In genomic region chr7:2266911-2267310, GRCh38 we compare ENCODE assay signal across 16 cellular contexts. TPM values are rescaled to one million over a fixed set of nuclear protein-coding genes. Genes with fewer than 3 reads are reported as not detected.
DNase-seq lines count a peak whose midpoint lies in the region; ATAC-seq and TF ChIP-seq lines count a peak whose summit lies in the region.
"Had no signal": no experiment of that assay in that cellular context is flagged by ENCODE, and none has a peak within 500 bp of the region (broad histone marks: within the 10 kb centered on the region; RNA-seq: fewer than 3 reads in every experiment).

No MANE protein-coding gene starts in this region.

- peaks cover 5% of the 10 kb centered on the region for H3K9me3 ChIP-seq in endodermal cell (ENCODE audit: control insufficient read depth, low read length)
- no peaks in the 10 kb centered on the region for H3K9me3 ChIP-seq in neural progenitor cell (ENCODE audit: low read depth)
- no peaks in the 10 kb centered on the region for H3K9me3 ChIP-seq in Peyer's patch

- no peak for TF ChIP-seq POLR2A in Peyer's patch (IDR thresholded peaks at IDR 0.05)

- H4K20me1 ChIP-seq in neural progenitor cell (ENCODE audit: low read depth), result peaks cover 7% of the 10 kb centered on the region

- H3K27me3 ChIP-seq in endodermal cell (ENCODE audit: control insufficient read depth, insufficient read depth, low read length, poor library complexity, severe bottlenecking), result no peaks in the 10 kb centered on the region
- H3K27me3 ChIP-seq in neural progenitor cell, result no peaks in the 10 kb centered on the region
- no peaks in the 10 kb centered on the region for H3K27me3 ChIP-seq in Peyer's patch

- peak overlapping the region; percentile 44 for H3K27ac Mint-ChIP-seq in endodermal cell
- H3K27ac Mint-ChIP-seq in neural progenitor cell, result no peak overlapping the region
- H3K27ac Mint-ChIP-seq: activated CD4-positive, alpha-beta T cell treated with anti-CD3 and anti-CD28 coated beads, Interleukin-2, amount 10 ng/mL, durations not matched to agents 24 days and 14 days; CD8-positive, alpha-beta memory T cell; memory B cell had no signal

- H3K27ac ChIP-seq in endodermal cell (ENCODE audit: low read depth, low read length) (no peak overlapping the region), neural progenitor cell (no peak overlapping the region), Peyer's patch (no peak overlapping the region)

- DNase-seq in EH (ENCODE audit: low read depth) (peak; percentile 83), NCI-H524 treated with DMSO at 0.1 percent for 48 hours (lab: John Stamatoyannopoulos, UW) (peak; percentile 36), endodermal cell (no peak), neural progenitor cell (ENCODE audit: low spot score) (no peak), left lobe of liver (ENCODE audit: low spot score) (no peak), Peyer's patch (no peak), ecto neural progenitor cell (ENCODE audit: low spot score) (no peak)
- DNase-seq: activated CD4-positive, alpha-beta T cell treated with anti-CD3 and anti-CD28 coated beads, Interleukin-2, amount 10 ng/mL, durations not matched to agents 24 days and 14 days; CD8-positive, alpha-beta memory T cell; effector CD8-positive, alpha-beta T cell; NCI-H146; NK-92 treated with Interleukin-12 subunit alpha and Interleukin-12 subunit beta, amount 100 ng/mL, for 24 hours; nucleus accumbens; SW 1271 had no signal

- H3K4me3 Mint-ChIP-seq in endodermal cell (no peak overlapping the region), neural progenitor cell (peak overlapping the region; percentile 9)
- H3K4me3 Mint-ChIP-seq: activated CD4-positive, alpha-beta T cell treated with anti-CD3 and anti-CD28 coated beads, Interleukin-2, amount 10 ng/mL, durations not matched to agents 24 days and 14 days; CD8-positive, alpha-beta memory T cell; memory B cell had no signal

- peaks cover 48% of the 10 kb centered on the region for H3K36me3 Mint-ChIP-seq in endodermal cell (ENCODE audit: low read depth)
- H3K36me3 Mint-ChIP-seq in neural progenitor cell, result peaks cover 13% of the 10 kb centered on the region

- no peak for TF ChIP-seq CTCF in endodermal cell (conservative IDR thresholded peaks at IDR 0.05)
- no peak for TF ChIP-seq CTCF in neural progenitor cell (IDR thresholded peaks at IDR 0.05)
- no peak for TF ChIP-seq CTCF in Peyer's patch (IDR thresholded peaks at IDR 0.05)

- H3K4me1 ChIP-seq in endodermal cell (ENCODE audit: control insufficient read depth, insufficient read depth, low read length) (peaks cover 21% of the 10 kb centered on the region), neural progenitor cell (peaks cover 24% of the 10 kb centered on the region), Peyer's patch (no peaks in the 10 kb centered on the region)

- no peak overlapping the region for H3K4me2 ChIP-seq in neural progenitor cell

- WGBS in endodermal cell (ENCODE audit: insufficient coverage in 1 of 2, insufficient read length in 1 of 2), 2 experiments, result 81 to 84% methylated on average over 7 to 10 of the region's 10 CpGs

- H3K4me1 Mint-ChIP-seq in endodermal cell, result peaks cover 19% of the 10 kb centered on the region
- H3K4me1 Mint-ChIP-seq in neural progenitor cell, result peaks cover 26% of the 10 kb centered on the region
- H3K4me1 Mint-ChIP-seq: CD8-positive, alpha-beta memory T cell had no signal

- H3K9me3 Mint-ChIP-seq in endodermal cell (peaks cover 11% of the 10 kb centered on the region), neural progenitor cell (peaks cover 7% of the 10 kb centered on the region)
- H3K9me3 Mint-ChIP-seq: activated CD4-positive, alpha-beta T cell treated with anti-CD3 and anti-CD28 coated beads, Interleukin-2, amount 10 ng/mL, durations not matched to agents 24 days and 14 days; CD8-positive, alpha-beta memory T cell; memory B cell had no signal

- H2AFZ ChIP-seq in neural progenitor cell (replicated peaks), result no peak overlapping the region

- H3K36me3 ChIP-seq in endodermal cell (ENCODE audit: control insufficient read depth, insufficient read depth, low read length), result peaks cover 26% of the 10 kb centered on the region
- no peaks in the 10 kb centered on the region for H3K36me3 ChIP-seq in neural progenitor cell
- H3K36me3 ChIP-seq in Peyer's patch, result peaks cover 0 to 23% (median 0%) of the 10 kb centered on the region in 3 donors

- no peak overlapping the region for H3K4me3 ChIP-seq in endodermal cell (ENCODE audit: low read length)
- H3K4me3 ChIP-seq in neural progenitor cell, result no peak overlapping the region
- H3K4me3 ChIP-seq in Peyer's patch, result no peak overlapping the region

- H3K79me2 ChIP-seq in neural progenitor cell (ENCODE audit: low read depth), result no peaks in the 10 kb centered on the region

- H3K27me3 Mint-ChIP-seq in endodermal cell (ENCODE audit: insufficient read depth) (no peaks in the 10 kb centered on the region), neural progenitor cell (ENCODE audit: insufficient read depth, low read depth) (peaks cover 4% of the 10 kb centered on the region)
- H3K27me3 Mint-ChIP-seq: activated CD4-positive, alpha-beta T cell treated with anti-CD3 and anti-CD28 coated beads, Interleukin-2, amount 10 ng/mL, durations not matched to agents 24 days and 14 days; CD8-positive, alpha-beta memory T cell; memory B cell had no signal

- no peak for ATAC-seq in left lobe of liver
- no peak for ATAC-seq in HG03135 (IDR thresholded peaks at IDR 0.05; ENCODE audit: unreplicated experiment)

- H3F3A ChIP-seq in neural progenitor cell (ENCODE audit: low read depth), result peaks cover 20% of the 10 kb centered on the region

- no peak overlapping the region for H3K9ac ChIP-seq in endodermal cell (ENCODE audit: extremely low read depth, low read length, poor library complexity, severe bottlenecking)
- H3K9ac ChIP-seq in neural progenitor cell, result no peak overlapping the region

RNA-seq across cellular contexts. Expression of gene NUDT1, which starts 24.9 kb away (rescaled TPM):
- total RNA-seq in endodermal cell (10 to 100 TPM; 56.0 to 84.7 TPM), neural progenitor cell (ENCODE audit: low replicate concordance) (29.6 and 63.9 TPM in 2 replicates), left lobe of liver (2.2 TPM), Peyer's patch (10 to 100 TPM in 2 of 4 donors, 1 to 10 TPM in 2; 3.2 to 75.1 (median 11.6) TPM)
- 64.0 TPM for polyA plus RNA-seq in endodermal cell (2013, experiment 1 of 2)
- 61.0 TPM for polyA plus RNA-seq in endodermal cell (2013, experiment 2 of 2)

RNA-seq across cellular contexts. Expression of gene MRM2, which starts 24.9 kb away (rescaled TPM):
- total RNA-seq in endodermal cell (10 to 100 TPM; 38.9 TPM), neural progenitor cell (ENCODE audit: low replicate concordance) (30.6 and 34.3 TPM in 2 replicates), left lobe of liver (12.2 TPM), Peyer's patch (10 to 100 TPM in 3 of 4 donors, 1 to 10 TPM in 1; 8.1 to 19.0 (median 13.0) TPM)
- 33.3 TPM for polyA plus RNA-seq in endodermal cell (2013, experiment 1 of 2)
- polyA plus RNA-seq in endodermal cell (2013, experiment 2 of 2), result 31.5 TPM

RNA-seq across cellular contexts. Expression of gene MAD1L1, which starts 34.2 kb away (rescaled TPM):
- 10 to 100 TPM; 59.1 to 61.4 TPM for total RNA-seq in endodermal cell
- polyA plus RNA-seq in endodermal cell (2013, experiment 1 of 2), result 33.1 TPM
- polyA plus RNA-seq in endodermal cell (2013, experiment 2 of 2), result 29.4 TPM
- total RNA-seq in neural progenitor cell (ENCODE audit: low replicate concordance), result 23.7 and 46.6 TPM in 2 replicates
- total RNA-seq in left lobe of liver, result 24.9 TPM
- 100 to 1,000 TPM in 1 of 4 donors, 10 to 100 TPM in 3; 43.9 to 417 (median 59.1) TPM for total RNA-seq in Peyer's patch

RNA-seq across cellular contexts. Expression of gene SNX8, which starts 47.3 kb away (rescaled TPM):
- 10 to 100 TPM; 53.0 to 53.2 TPM for total RNA-seq in endodermal cell
- polyA plus RNA-seq in endodermal cell (2013, experiment 1 of 2), result 21.3 TPM
- 25.2 TPM for polyA plus RNA-seq in endodermal cell (2013, experiment 2 of 2)
- total RNA-seq in neural progenitor cell (ENCODE audit: low replicate concordance), result 3.6 and 15.0 TPM in 2 replicates
- 12.2 TPM for total RNA-seq in left lobe of liver
- total RNA-seq in Peyer's patch, result 10 to 100 TPM; 10.5 to 38.8 (median 19.2) TPM

Comparison
In these comparisons a context has a peak if more than half of its experiments do, and no peak if none do; other contexts are left out.
1. DNase-seq: peak in EH (single experiment) and NCI-H524 treated with DMSO at 0.1 percent for 48 hours (single experiment); none in endodermal cell (single experiment), neural progenitor cell (single experiment), left lobe of liver (single experiment), Peyer's patch (0 of 3) and ecto neural progenitor cell (single experiment).